ENCODE assay signal across 9 cellular contexts in the genomic region with DNA sequence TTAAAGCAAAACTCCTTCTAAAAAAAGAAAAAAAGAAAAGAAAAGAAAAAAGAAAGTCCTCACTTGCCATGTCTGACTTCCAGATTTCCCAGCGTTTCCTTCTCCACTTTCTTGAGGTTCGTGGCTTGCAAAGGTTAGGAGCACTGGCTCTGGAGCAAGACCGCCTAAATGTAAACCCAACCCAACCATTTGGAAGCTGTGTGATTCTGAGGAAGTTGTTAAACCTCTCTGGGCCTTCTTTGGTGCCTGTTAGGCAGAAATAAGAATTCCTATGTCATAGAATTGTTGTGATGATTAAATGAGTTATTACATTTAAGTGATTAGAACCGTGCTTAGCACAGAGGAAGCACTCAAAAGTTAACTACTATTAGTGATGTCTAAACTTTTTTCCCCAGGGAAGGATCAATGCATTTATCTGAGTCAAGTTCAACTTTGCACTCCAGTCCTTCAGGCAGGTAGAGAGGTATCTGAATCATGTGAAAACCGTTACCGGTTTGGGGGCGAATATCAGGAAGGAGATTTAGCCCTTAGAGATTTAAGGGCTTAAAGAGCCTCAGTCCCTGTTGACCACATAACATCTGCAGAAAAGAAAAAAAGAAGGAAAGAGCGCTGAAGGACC.
DNase-seq lines count a peak whose midpoint lies in the region; ATAC-seq and TF ChIP-seq lines count a peak whose summit lies in the region.
"Had no signal": no experiment of that assay in that cellular context is flagged by ENCODE, and none has a peak within 500 bp of the region (broad histone marks: within the 10 kb centered on the region; RNA-seq: fewer than 3 reads in every experiment).

No MANE protein-coding gene starts in this region.

- DNase-seq in AG04449 (ENCODE audit: low read depth, low spot score) (no peak), HT-29 (ENCODE audit: low spot score) (no peak), NAMALWA (ENCODE audit: low spot score) (no peak), left lung (no peak)
- no peak for DNase-seq in activated CD8-positive, alpha-beta T cell treated with anti-CD3 and anti-CD28 coated beads, Interleukin-2, amount 10 ng/mL, durations not matched to agents 7 days and 5 days
- DNase-seq: T1000 had no signal

- peak overlapping the region; percentile 47 for H3K4me3 Mint-ChIP-seq in activated CD8-positive, alpha-beta T cell treated with anti-CD3 and anti-CD28 coated beads, Interleukin-2, amount 10 ng/mL, durations not matched to agents 7 days and 5 days

- no peaks in the 10 kb centered on the region for H3K36me3 ChIP-seq in muscle layer of duodenum (ENCODE audit: control insufficient read depth in 1 of 2, insufficient read depth in 2 of 2, low read length in 2 of 2)
- H3K36me3 ChIP-seq in left lung = no peaks in the 10 kb centered on the region

- no peak for TF ChIP-seq CTCF in AG04449 (IDR thresholded peaks at IDR 0.05; ENCODE audit: insufficient read depth, low read length, missing control alignments)
- TF ChIP-seq CTCF in left lung (IDR thresholded peaks at IDR 0.05) = no peak

- intact Hi-C loops in left lung (cut with DNase I) = no loop called here

- H3K4me3 ChIP-seq in AG04449 (ENCODE audit: low read depth, low read length) (peak overlapping the region; percentile 29; the same call in 1 of the 2 replicates), muscle layer of duodenum (ENCODE audit: low read depth in 1 of 2, low read length in 2 of 2) (peak overlapping the region; percentile 0 to 40), left lung (peak overlapping the region in 1 of 2 donors; percentile 10)

- CTCF ChIA-PET in AG04449 (lab: Yijun Ruan, JAX) = no interaction called here
- CTCF ChIA-PET in activated CD8-positive, alpha-beta T cell treated with anti-CD3 and anti-CD28 coated beads, Interleukin-2, amount 10 ng/mL, durations not matched to agents 7 days and 5 days (lab: Charles Lee) = no interaction called here

- H3K4me1 Mint-ChIP-seq in activated CD8-positive, alpha-beta T cell treated with anti-CD3 and anti-CD28 coated beads, Interleukin-2, amount 10 ng/mL, durations not matched to agents 7 days and 5 days (ENCODE audit: low read depth) = peaks cover 7% of the 10 kb centered on the region

- H3K9me3 ChIP-seq in muscle layer of duodenum (ENCODE audit: control insufficient read depth in 1 of 2, low read length in 2 of 2) (no peaks in the 10 kb centered on the region), left lung (no peaks in the 10 kb centered on the region)

- H3K4me1 ChIP-seq in muscle layer of duodenum (ENCODE audit: control insufficient read depth in 1 of 2, insufficient read depth in 2 of 2, low read length in 2 of 2) (peaks cover 0 to 5% of the 10 kb centered on the region in 2 donors), left lung (peaks cover 0 to 11% of the 10 kb centered on the region in 2 donors)

- peaks cover 25% of the 10 kb centered on the region for H3K27me3 Mint-ChIP-seq in activated CD8-positive, alpha-beta T cell treated with anti-CD3 and anti-CD28 coated beads, Interleukin-2, amount 10 ng/mL, durations not matched to agents 7 days and 5 days (ENCODE audit: low read depth)

- ATAC-seq in GM19438 (IDR thresholded peaks at IDR 0.05; ENCODE audit: low read depth, unreplicated experiment) (peak; percentile 27), GM19463 (IDR thresholded peaks at IDR 0.05; ENCODE audit: unreplicated experiment) (no peak), left lung (no peak)
- no peak for ATAC-seq in activated CD8-positive, alpha-beta T cell treated with anti-CD3 and anti-CD28 coated beads, Interleukin-2, amount 10 ng/mL, durations not matched to agents 7 days and 5 days

- H3K27me3 ChIP-seq in muscle layer of duodenum (ENCODE audit: low read depth, low read length) = no peaks in the 10 kb centered on the region
- peaks cover 0 to 29% of the 10 kb centered on the region in 2 donors for H3K27me3 ChIP-seq in left lung

- peaks cover 3% of the 10 kb centered on the region for H3K36me3 Mint-ChIP-seq in activated CD8-positive, alpha-beta T cell treated with anti-CD3 and anti-CD28 coated beads, Interleukin-2, amount 10 ng/mL, durations not matched to agents 7 days and 5 days (ENCODE audit: low read depth)

- H3K27ac ChIP-seq in muscle layer of duodenum (ENCODE audit: low read length) (no peak overlapping the region), left lung (no peak overlapping the region)

- POLR2A ChIA-PET in AG04449 (lab: Yijun Ruan, JAX) = interaction anchor here (1.5 kb wide), 1 partner anchor 14 kb away, joined by 3 read pairs; no protein-coding TSS in a partner anchor
- POLR2A ChIA-PET in activated CD8-positive, alpha-beta T cell treated with anti-CD3 and anti-CD28 coated beads, Interleukin-2, amount 10 ng/mL, durations not matched to agents 7 days and 5 days (lab: Charles Lee) = interaction anchor here (0.7 kb wide), 1 partner anchor 214 kb away, joined by 4 read pairs; no protein-coding TSS in a partner anchor

- no peaks in the 10 kb centered on the region for H3K9me3 Mint-ChIP-seq in activated CD8-positive, alpha-beta T cell treated with anti-CD3 and anti-CD28 coated beads, Interleukin-2, amount 10 ng/mL, durations not matched to agents 7 days and 5 days (ENCODE audit: insufficient read depth)

- peak overlapping the region; percentile 49 for H3K27ac Mint-ChIP-seq in activated CD8-positive, alpha-beta T cell treated with anti-CD3 and anti-CD28 coated beads, Interleukin-2, amount 10 ng/mL, durations not matched to agents 7 days and 5 days
